In the genomic region with DNA sequence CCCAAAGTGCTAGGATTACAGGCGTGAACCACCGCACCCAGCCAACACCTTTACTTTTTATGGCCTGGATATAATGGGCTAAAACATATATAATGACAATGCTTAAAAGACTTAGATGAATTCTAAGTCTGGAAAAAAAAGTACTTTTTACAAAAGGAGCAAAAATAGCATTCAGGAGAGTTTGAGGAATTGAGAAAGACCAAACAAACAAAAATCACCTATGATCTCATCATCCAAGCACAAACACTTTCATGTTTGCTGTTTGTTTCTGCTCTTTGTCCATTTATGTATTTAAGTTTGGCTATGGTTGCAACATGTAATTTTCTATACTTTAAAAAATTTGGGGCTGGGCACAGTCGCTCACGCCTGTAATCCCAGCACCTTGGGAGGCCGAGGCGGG, we compare ENCODE assay signal across 19 cellular contexts. TPM values are rescaled to one million over a fixed set of nuclear protein-coding genes. Genes with fewer than 3 reads are reported as not detected.
DNase-seq lines count a peak whose midpoint lies in the region; ATAC-seq, FAIRE-seq and TF ChIP-seq lines count a peak whose summit lies in the region.
"Had no signal": no experiment of that assay in that cellular context is flagged by ENCODE, and none has a peak within 500 bp of the region (broad histone marks: within the 10 kb centered on the region; RNA-seq: fewer than 3 reads in every experiment).

No MANE protein-coding gene starts in this region.

- H3K36me3 Mint-ChIP-seq in dendritic cell treated with granulocyte-macrophage colony-stimulating factor and Interleukin-4, amounts not matched to agents 40 ng/mL and 50 ng/mL, for 4 days (ENCODE audit: low read depth): peaks cover 74% of the 10 kb centered on the region
- no peaks in the 10 kb centered on the region for H3K36me3 Mint-ChIP-seq in WTC11
- H3K36me3 Mint-ChIP-seq: CD8-positive, alpha-beta T cell had no signal

- no peaks in the 10 kb centered on the region for H3K27me3 Mint-ChIP-seq in dendritic cell treated with granulocyte-macrophage colony-stimulating factor and Interleukin-4, amounts not matched to agents 40 ng/mL and 50 ng/mL, for 4 days
- H3K27me3 Mint-ChIP-seq in WTC11 (ENCODE audit: low read depth): no peaks in the 10 kb centered on the region
- H3K27me3 Mint-ChIP-seq: B cell; CD4-positive, alpha-beta T cell had no signal

- ATAC-seq in WTC11: no peak
- ATAC-seq: A549; CD8-positive, alpha-beta T cell had no signal

- H3K9me3 ChIP-seq in HEK293 (ENCODE audit: control insufficient read depth, insufficient read depth, low read depth, low read length) (no peaks in the 10 kb centered on the region), spleen (peaks cover 0 to 5% (median 2%) of the 10 kb centered on the region in 8 donors)
- H3K9me3 ChIP-seq: A549, Caco-2 had no signal

- CTCF ChIA-PET in HEK293 (lab: Yijun Ruan, JAX): no interaction called here
- CTCF ChIA-PET in WTC11 (lab: Charles Lee): interaction anchor here (0.9 to 1.6 kb wide), 3 partner anchors 26 to 388 kb away, joined by 3 to 9 read pairs (median 3); partner anchors contain the start of genes CD274 and INSL6

- H3K4me1 ChIP-seq in HEK293 (ENCODE audit: control insufficient read depth, insufficient read depth, low read length): no peaks in the 10 kb centered on the region
- H3K4me1 ChIP-seq in spleen: peaks cover 0 to 17% (median 8%) of the 10 kb centered on the region in 6 donors
- H3K4me1 ChIP-seq: A549, Caco-2 had no signal

- intact Hi-C loops in dendritic cell treated with granulocyte-macrophage colony-stimulating factor and Interleukin-4, amounts not matched to agents 40 ng/mL and 50 ng/mL, for 4 days (cut with micrococcal nuclease): loop anchor here (5.0 kb wide), 1 partner anchor 117 kb away; no protein-coding TSS in a partner anchor
- intact Hi-C loops in spleen (cut with DNase I; ENCODE audit: low total_unique reads): no loop called here

- no peak for FAIRE-seq in GM12891 (lab: Jason Lieb, UNC)
- FAIRE-seq: A549, D721Med, G401.6 had no signal

- TF ChIP-seq CTCF in HEK293 (tag by site-specific recombination; IDR thresholded peaks at IDR 0.05): no peak
- no peak for TF ChIP-seq CTCF in spleen (IDR thresholded peaks at IDR 0.05 in 8 of 11, conservative IDR thresholded peaks at IDR 0.05 in 3 of 11)
- TF ChIP-seq CTCF in WTC11 (IDR thresholded peaks at IDR 0.05): no peak

- no peaks in the 10 kb centered on the region for H3K9me3 Mint-ChIP-seq in dendritic cell treated with granulocyte-macrophage colony-stimulating factor and Interleukin-4, amounts not matched to agents 40 ng/mL and 50 ng/mL, for 4 days
- peaks cover 6% of the 10 kb centered on the region for H3K9me3 Mint-ChIP-seq in WTC11
- H3K9me3 Mint-ChIP-seq: CD4-positive, alpha-beta T cell; CD8-positive, alpha-beta T cell had no signal

- no peaks in the 10 kb centered on the region for H3K36me3 ChIP-seq in HEK293 (ENCODE audit: control insufficient read depth in 2 of 2, insufficient read depth in 1 of 2, low read length in 2 of 2)
- H3K36me3 ChIP-seq in spleen: peaks cover 0 to 31% (median 0%) of the 10 kb centered on the region in 6 donors

- no peak overlapping the region for H3K4me3 Mint-ChIP-seq in dendritic cell treated with granulocyte-macrophage colony-stimulating factor and Interleukin-4, amounts not matched to agents 40 ng/mL and 50 ng/mL, for 4 days
- H3K4me3 Mint-ChIP-seq in WTC11: no peak overlapping the region
- H3K4me3 Mint-ChIP-seq: B cell; CD4-positive, alpha-beta T cell; CD8-positive, alpha-beta T cell had no signal

- TF ChIP-seq POLR2A in GM12891 (IDR thresholded peaks at IDR 0.05; ENCODE audit: low read depth, low read length) (no peak), spleen (IDR thresholded peaks at IDR 0.05) (no peak)

- peak overlapping the region; percentile 45 for H3K27ac Mint-ChIP-seq in dendritic cell treated with granulocyte-macrophage colony-stimulating factor and Interleukin-4, amounts not matched to agents 40 ng/mL and 50 ng/mL, for 4 days
- no peak overlapping the region for H3K27ac Mint-ChIP-seq in WTC11
- H3K27ac Mint-ChIP-seq: B cell; CD4-positive, alpha-beta T cell; CD8-positive, alpha-beta T cell had no signal

- H3K27ac ChIP-seq in HEK293 (ENCODE audit: extremely low read depth, low read depth, low read length) (no peak overlapping the region), spleen (no peak overlapping the region)
- H3K27ac ChIP-seq: 22Rv1; A549; BLaER1 treated with 17β-estradiol and CSF1 and Interleukin-3, amounts not matched to agents 10 nM and 100 nM; C4-2B had no signal

- no peak for DNase-seq in GM12891 (ENCODE audit: insufficient read length, low spot score)
- no peak for DNase-seq in spleen
- no peak for DNase-seq in WTC11 (ENCODE audit: low spot score)
- DNase-seq: AML-193; Caco-2; Calu3; CD4-positive, alpha-beta T cell; CD8-positive, alpha-beta T cell; DMS79 treated with DMSO at 0.1 percent for 48 hours; GF-D8 had no signal

- H3K4me3 ChIP-seq in HEK293 (ENCODE audit: low read depth, low read length): no peak overlapping the region
- no peak overlapping the region for H3K4me3 ChIP-seq in spleen
- H3K4me3 ChIP-seq: A549; BLaER1 treated with 17β-estradiol and CSF1 and Interleukin-3, amounts not matched to agents 10 nM and 100 nM had no signal

- no peaks in the 10 kb centered on the region for H3K27me3 ChIP-seq in spleen (replicated peaks in 1 of 7)
- H3K27me3 ChIP-seq: BLaER1 treated with 17β-estradiol and CSF1 and Interleukin-3, amounts not matched to agents 10 nM and 100 nM had no signal

- POLR2A ChIA-PET in HEK293 (lab: Yijun Ruan, JAX) (no interaction called here), WTC11 (lab: Charles Lee) (no interaction called here)

- WGBS in spleen, 5 donors: 94 to 99% (median 96%) methylated on average over 6 of the region's 6 CpGs

- peaks cover 28% of the 10 kb centered on the region for H3K4me1 Mint-ChIP-seq in dendritic cell treated with granulocyte-macrophage colony-stimulating factor and Interleukin-4, amounts not matched to agents 40 ng/mL and 50 ng/mL, for 4 days (ENCODE audit: low read depth)
- peaks cover 6% of the 10 kb centered on the region for H3K4me1 Mint-ChIP-seq in WTC11

TF ChIP-seq in GM12891, 5 proteins besides CTCF, POLR2A, EP300 and RAD21:
- no peak for TF ChIP-seq POU2F2 (IDR thresholded peaks at IDR 0.05; ENCODE audit: low read depth, low read length)
- TF ChIP-seq SPI1 (IDR thresholded peaks at IDR 0.05; ENCODE audit: low read depth, low read length): peak; percentile 81
TF ChIP-seq in GM12891: peak in this region for 1.

TF ChIP-seq in HEK293, 187 proteins besides CTCF, POLR2A, EP300 and RAD21:
- TF ChIP-seq ZNF121 (tag by site-specific recombination; IDR thresholded peaks at IDR 0.05) (no peak), KLF1 (tag by site-specific recombination; IDR thresholded peaks at IDR 0.05) (peak; percentile 49; the same call in 1 of the 2 replicates)

TF ChIP-seq in WTC11, 78 proteins besides CTCF, POLR2A, EP300 and RAD21 (continues in another document):
- TF ChIP-seq, protein P1, sequence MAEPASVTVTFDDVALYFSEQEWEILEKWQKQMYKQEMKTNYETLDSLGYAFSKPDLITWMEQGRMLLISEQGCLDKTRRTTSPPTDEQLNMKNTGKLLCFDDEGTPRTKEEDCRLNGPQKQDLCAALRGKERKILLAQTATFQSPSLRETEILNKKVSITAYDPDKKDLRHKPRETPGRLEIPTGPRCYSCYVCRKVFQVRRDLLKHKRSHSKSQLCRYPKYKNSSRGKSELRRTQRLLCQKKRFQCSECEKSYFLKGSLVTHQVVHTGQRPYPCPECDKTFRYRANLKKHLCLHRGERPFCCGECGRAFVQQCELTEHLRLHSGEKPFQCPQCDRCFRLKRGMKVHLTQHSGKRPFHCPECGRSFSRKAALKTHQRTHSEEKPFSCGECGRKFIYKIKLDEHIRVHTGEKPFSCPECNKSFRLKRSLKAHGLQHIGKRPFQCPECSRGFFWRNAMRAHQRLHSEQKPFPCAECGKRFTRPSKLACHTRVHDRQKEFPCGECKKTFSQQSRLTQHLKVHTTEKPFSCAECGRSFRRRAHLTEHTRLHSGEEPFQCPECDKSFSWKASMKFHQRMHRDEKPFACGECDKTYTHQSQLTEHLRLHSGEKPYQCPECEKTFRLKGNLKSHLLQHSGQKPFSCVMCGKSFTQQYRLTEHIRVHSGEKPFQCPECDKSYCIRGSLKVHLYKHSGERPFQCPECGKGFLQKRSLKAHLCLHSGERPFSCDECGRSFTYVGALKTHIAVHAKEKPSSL (CRISPR knock-in tag; conservative IDR thresholded peaks at IDR 0.05): no peak
- no peak for TF ChIP-seq AFF4 (CRISPR knock-in tag; IDR thresholded peaks at IDR 0.05; ENCODE audit: borderline replicate concordance)

RNA-seq across cellular contexts. Expression of gene RIC1, which starts 54.8 kb away (rescaled TPM):
- 13.3 TPM for polyA plus RNA-seq in GM12891 (2012; ENCODE audit: low read depth, missing spikeins)
- total RNA-seq in spleen (10 to 100 TPM; 33.1 to 68.7 (median 37.2) TPM), WTC11 (2021) (17.4 to 18.9 TPM (median 17.8 TPM) in 3 replicates)
- 1 to 10 TPM; 4.9 to 6.0 (median 5.2) TPM for polyA plus RNA-seq in spleen
